ENCODE assay signal across 8 cellular contexts in genomic region chr19:49473868-49474544, GRCh38.
DNase-seq lines count a peak whose midpoint lies in the region; TF ChIP-seq lines count a peak whose summit lies in the region.

Gene FLT3LG, plus strand, starts transcription at chr19:49474215. Its CDS starts 425 bp downstream, at chr19:49474640.

- H3K27me3 ChIP-seq in GM06990 (replicated peaks; ENCODE audit: control insufficient read depth, insufficient read depth, low read length), result no peaks in the 10 kb centered on the region
- no peaks in the 10 kb centered on the region for H3K27me3 ChIP-seq in WERI-Rb-1 (ENCODE audit: insufficient read depth, low read depth, severe bottlenecking)

- DNase-seq in GM06990 (ENCODE audit: extremely low read depth, insufficient read length) (peak; percentile 91), HCEC 1CT (peak; percentile 55), NCI-H1417 treated with DMSO at 0.1 percent for 48 hours (lab: John Stamatoyannopoulos, UW) (peak; percentile 2), WERI-Rb-1 (peak; percentile 59), T47D (ENCODE audit: low read depth in 1 of 2, low spot score in 1 of 2) (peak; percentile 72 to 75), inferior parietal cortex (ENCODE audit: extremely low spot score) (peak; percentile 58), DMS114 treated with DMSO at 0.1 percent for 48 hours (lab: John Stamatoyannopoulos, UW; ENCODE audit: unreplicated experiment) (no peak)
- peak; percentile 83 to 86 for DNase-seq in stimulated activated CD4-positive, alpha-beta T cell treated with anti-CD3 and anti-CD28 coated beads, Interleukin-15, amount 100 ng/mL, for 1 hour (ENCODE audit: low read depth in 1 of 2, low spot score in 1 of 2)

- H3K9me3 ChIP-seq in WERI-Rb-1 (ENCODE audit: severe bottlenecking), result no peaks in the 10 kb centered on the region

- in situ Hi-C loops in T47D (cut with HindIII; ENCODE audit: low pct_unique_long_range_greater_than_20kb, low sequenced_read_pairs), result no loop called here

- H3K4me3 ChIP-seq in GM06990 (replicated peaks; ENCODE audit: low read depth, low read length), result peak within 1 kb of the TSS; percentile 73
- peak within 1 kb of the TSS; percentile 49 for H3K4me3 ChIP-seq in WERI-Rb-1 (ENCODE audit: low read depth, low read length)

- no peak within 1 kb of the TSS; the same call in 1 of the 2 replicates for H3K27ac ChIP-seq in WERI-Rb-1

- TF ChIP-seq CTCF in GM06990 (IDR thresholded peaks at IDR 0.05; ENCODE audit: insufficient read depth, low read length, poor library complexity, severe bottlenecking) (peak; percentile 98), WERI-Rb-1 (IDR thresholded peaks at IDR 0.05; ENCODE audit: low read depth, low read length) (peak; percentile 90)

- H3K36me3 ChIP-seq in GM06990 (ENCODE audit: control insufficient read depth, insufficient read depth, low read length) (no peaks in the 10 kb centered on the region), WERI-Rb-1 (peaks cover 4% of the 10 kb centered on the region)
